Comparison of ENCODE assay signal across 9 cellular contexts in the genomic region with DNA sequence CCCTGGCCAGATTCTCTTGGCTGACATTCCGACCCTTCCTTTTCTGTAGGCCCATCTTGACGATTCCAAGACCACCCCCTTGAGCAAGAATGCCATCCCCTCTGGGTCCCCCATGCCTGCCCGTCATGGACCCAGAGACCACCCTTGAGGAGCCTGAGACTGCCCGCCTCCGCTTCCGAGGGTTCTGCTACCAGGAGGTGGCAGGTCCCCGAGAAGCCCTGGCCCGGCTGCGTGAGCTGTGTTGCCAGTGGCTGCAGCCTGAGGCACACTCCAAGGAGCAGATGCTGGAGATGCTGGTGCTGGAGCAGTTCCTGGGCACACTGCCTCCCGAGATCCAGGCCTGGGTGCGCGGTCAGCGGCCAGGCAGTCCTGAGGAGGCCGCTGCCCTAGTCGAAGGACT. TPM values are rescaled to one million over a fixed set of nuclear protein-coding genes. Genes with fewer than 3 reads are reported as not detected.
DNase-seq lines count a peak whose midpoint lies in the region; ATAC-seq and TF ChIP-seq lines count a peak whose summit lies in the region.
"Had no signal": no experiment of that assay in that cellular context is flagged by ENCODE, and none has a peak within 500 bp of the region (broad histone marks: within the 10 kb centered on the region; RNA-seq: fewer than 3 reads in every experiment).

No MANE protein-coding gene starts in this region.

- peak overlapping the region; percentile 89 to 93 (median 92) for H3K27ac ChIP-seq in sigmoid colon

- peak overlapping the region; percentile 95 for H3K27ac Mint-ChIP-seq in T-helper 17 cell

- TF ChIP-seq CTCF in fibroblast of villous mesenchyme (IDR thresholded peaks at IDR 0.05; ENCODE audit: insufficient read depth, low read depth, low read length), result no peak
- no peak for TF ChIP-seq CTCF in sigmoid colon (IDR thresholded peaks at IDR 0.05)

- TF ChIP-seq EP300 in sigmoid colon (IDR thresholded peaks at IDR 0.05), result no peak

- no peaks in the 10 kb centered on the region for H3K27me3 Mint-ChIP-seq in T-helper 17 cell

- 92 to 93% methylated on average over 15 of the region's 15 CpGs for WGBS in sigmoid colon, 2 donors

- peak overlapping the region; percentile 90 for H3K4me3 Mint-ChIP-seq in T-helper 17 cell

- peaks cover under 1% of the 10 kb centered on the region for H3K36me3 Mint-ChIP-seq in T-helper 17 cell (ENCODE audit: low read depth)

- H3K4me3 ChIP-seq in fibroblast of villous mesenchyme (ENCODE audit: low read depth, low read length) (peak overlapping the region; percentile 71), sigmoid colon (peak overlapping the region in 2 of 4 donors; percentile 65 to 78)

- intact Hi-C loops in sigmoid colon (cut with DNase I), result no loop called here

- H3K4me1 Mint-ChIP-seq in T-helper 17 cell, result peaks cover 19% of the 10 kb centered on the region

- DNase-seq in D341Med (ENCODE audit: low spot score) (peak; percentile 21), T-helper 17 cell (no peak), fibroblast of villous mesenchyme (ENCODE audit: low read depth) (no peak), sigmoid colon (no peak), NCI-H526 treated with DMSO at 0.1 percent for 48 hours (lab: John Stamatoyannopoulos, UW) (no peak), DMS153 treated with DMSO at 0.1 percent for 48 hours (lab: John Stamatoyannopoulos, UW; ENCODE audit: unreplicated experiment) (no peak)
- DNase-seq: colonic mucosa had no signal

- TF ChIP-seq POLR2A in sigmoid colon (IDR thresholded peaks at IDR 0.05), result no peak

- H3K9me3 ChIP-seq in T-helper 17 cell (ENCODE audit: control insufficient read depth, low read length, poor library complexity, severe bottlenecking), result no peaks in the 10 kb centered on the region
- H3K9me3 ChIP-seq in sigmoid colon, result no peaks in the 10 kb centered on the region
- H3K9me3 ChIP-seq: colonic mucosa had no signal

- no peak for ATAC-seq in T-helper 17 cell
- no peak for ATAC-seq in GM19324 (IDR thresholded peaks at IDR 0.05; ENCODE audit: low FRiP score, unreplicated experiment)
- no peak for ATAC-seq in GM21447 (IDR thresholded peaks at IDR 0.05; ENCODE audit: unreplicated experiment)

- H3K27me3 ChIP-seq in sigmoid colon, result no peaks in the 10 kb centered on the region
- H3K27me3 ChIP-seq: colonic mucosa had no signal

- peaks cover 0 to 22% (median 21%) of the 10 kb centered on the region in 4 donors for H3K4me1 ChIP-seq in sigmoid colon

- H3K36me3 ChIP-seq in sigmoid colon, result peaks cover 5 to 46% (median 14%) of the 10 kb centered on the region in 4 donors
- H3K36me3 ChIP-seq: colonic mucosa had no signal

RNA-seq across cellular contexts. Expression of gene ZNF446, which starts 1.0 kb away (rescaled TPM):
- total RNA-seq in T-helper 17 cell (10 to 100 TPM; 13.9 to 17.3 TPM), fibroblast of villous mesenchyme (7.3 and 8.7 TPM in 2 replicates), sigmoid colon (10 to 100 TPM; 10.7 to 20.8 (median 16.5) TPM)
- 10 to 100 TPM in 1 of 3 donors, 1 to 10 TPM in 2; 4.4 to 11.4 (median 5.4) TPM for polyA plus RNA-seq in sigmoid colon

RNA-seq across cellular contexts. Expression of gene ZNF324, which starts 10.2 kb away (rescaled TPM):
- total RNA-seq in T-helper 17 cell (10 to 100 TPM; 21.0 to 35.2 TPM), fibroblast of villous mesenchyme (16.8 and 17.4 TPM in 2 replicates), sigmoid colon (10 to 100 TPM; 10.5 to 16.4 (median 14.0) TPM)
- 1 to 10 TPM; 3.6 to 8.8 (median 4.6) TPM for polyA plus RNA-seq in sigmoid colon

RNA-seq across cellular contexts. Expression of gene ZNF324B, which starts 25.7 kb away (rescaled TPM):
- total RNA-seq in T-helper 17 cell (10 to 100 TPM in 1 of 2 donors, 1 to 10 TPM in 1; 8.6 to 12.6 TPM), fibroblast of villous mesenchyme (10.4 and 11.6 TPM in 2 replicates), sigmoid colon (1 to 10 TPM; 5.4 to 9.7 (median 6.1) TPM)
- polyA plus RNA-seq in sigmoid colon, result 1 to 10 TPM in 2 of 3 donors, under 1 TPM in 1; 0.60 to 5.3 (median 2.1) TPM

RNA-seq across cellular contexts. Expression of gene SLC27A5, which starts 34.7 kb away (rescaled TPM):
- total RNA-seq in T-helper 17 cell (1 to 10 TPM; 6.6 to 7.7 TPM), fibroblast of villous mesenchyme (3.0 and 4.5 TPM in 2 replicates), sigmoid colon (10 to 100 TPM in 1 of 4 donors, 1 to 10 TPM in 3; 4.2 to 13.5 (median 8.7) TPM)
- 10 to 100 TPM in 1 of 3 donors, 1 to 10 TPM in 2; 2.3 to 22.9 (median 6.0) TPM for polyA plus RNA-seq in sigmoid colon

RNA-seq across cellular contexts. Expression of gene ZNF132, which starts 37.2 kb away (rescaled TPM):
- total RNA-seq in T-helper 17 cell, result 1 to 10 TPM in 1 of 2 donors, under 1 TPM in 1; 0.76 to 1.7 TPM
- 8.7 and 11.7 TPM in 2 replicates for total RNA-seq in fibroblast of villous mesenchyme
- 10 to 100 TPM in 1 of 4 donors, 1 to 10 TPM in 3; 5.3 to 12.2 (median 6.4) TPM for total RNA-seq in sigmoid colon
- 1 to 10 TPM in 1 of 3 donors, under 1 TPM in 1, not detected in 1; 0.60 to 1.7 TPM for polyA plus RNA-seq in sigmoid colon
